Comparison of ENCODE assay signal across 9 cellular contexts in genomic region chr2:169141713-169142352, GRCh38.
DNase-seq lines count a peak whose midpoint lies in the region; ATAC-seq, FAIRE-seq and TF ChIP-seq lines count a peak whose summit lies in the region.
"Had no signal": no experiment of that assay in that cellular context is flagged by ENCODE, and none has a peak within 500 bp of the region (broad histone marks: within the 10 kb centered on the region; RNA-seq: fewer than 3 reads in every experiment).

No MANE protein-coding gene starts in this region.

- no peak overlapping the region for H3K27ac Mint-ChIP-seq in immature natural killer cell
- H3K27ac Mint-ChIP-seq: activated naive CD8-positive, alpha-beta T cell had no signal

- in situ Hi-C loops in GM12878 (cut with MboI), result no loop called here

- peak; percentile 58 for TF ChIP-seq RAD21 in GM12878 (IDR thresholded peaks at IDR 0.05; ENCODE audit: insufficient read depth, low read depth, low read length)

- no peaks in the 10 kb centered on the region for H3K4me1 Mint-ChIP-seq in immature natural killer cell

- H3K9me3 ChIP-seq in MG63, result no peaks in the 10 kb centered on the region
- no peaks in the 10 kb centered on the region for H3K9me3 ChIP-seq in GM12878 (replicated peaks; ENCODE audit: control insufficient read depth, insufficient read depth, low read length)

- no peaks in the 10 kb centered on the region for H3K4me1 ChIP-seq in GM12878 (ENCODE audit: control insufficient read depth, insufficient read depth, low read length)

- no peak overlapping the region for H3K27ac ChIP-seq in GM12878 (ENCODE audit: control insufficient read depth, insufficient read depth)

- peak; percentile 97 for FAIRE-seq in GM12878 (lab: Jason Lieb, UNC)

- no peak for TF ChIP-seq EP300 in GM12878 (IDR thresholded peaks at IDR 0.05; ENCODE audit: borderline replicate concordance in 1 of 2, control insufficient read depth in 1 of 2, low read depth in 2 of 2, low read length in 2 of 2)

- TF ChIP-seq CTCF in GM12878 (IDR thresholded peaks at IDR 0.05 in 2 of 3, conservative IDR thresholded peaks at IDR 0.05 in 1 of 3; ENCODE audit: control insufficient read depth in 2 of 3, extremely low read depth in 1 of 3, insufficient read depth in 1 of 3, low read depth in 3 of 3, low read length in 3 of 3), result peak; percentile 85 to 94 (median 86)

- no peak for TF ChIP-seq POLR2A in GM12878 (IDR thresholded peaks at IDR 0.05; ENCODE audit: low read depth, low read length)

- SMC1A ChIA-PET in GM12878 (lab: Charles Lee; ENCODE audit: uncharacterized antibody, unreplicated experiment), result interaction anchor here (0.5 to 2.0 kb wide), 13 partner anchors 8 to 776 kb away, joined by 3 to 6 read pairs (median 4); no protein-coding TSS in a partner anchor

- no peak overlapping the region for H2AFZ ChIP-seq in GM12878 (ENCODE audit: control insufficient read depth, low read depth, low read length)

- no peaks in the 10 kb centered on the region for H3K79me2 ChIP-seq in GM12878 (ENCODE audit: control insufficient read depth, insufficient read depth, low read length)

- DNase-seq in COLO829 (ENCODE audit: low spot score) (peak; percentile 50), MG63 (peak; percentile 45), T-helper 9 cell (peak; percentile 61), GM12878 (ENCODE audit: low read depth, low spot score) (peak; percentile 7), immature natural killer cell (peak; percentile 36 to 50 (median 48)), GF-D8 (lab: John Stamatoyannopoulos, UW) (no peak)
- peak; percentile 52 for DNase-seq in stimulated activated CD4-positive, alpha-beta T cell treated with anti-CD3 and anti-CD28 coated beads, Interleukin-1b, Interleukin-23, amount 100 ng/mL, for 48 hours

- no peaks in the 10 kb centered on the region for H4K20me1 ChIP-seq in GM12878 (ENCODE audit: control insufficient read depth, insufficient read depth)

- no peak overlapping the region for H3K4me2 ChIP-seq in GM12878 (ENCODE audit: control insufficient read depth, insufficient read depth)

- no peaks in the 10 kb centered on the region for H3K36me3 ChIP-seq in MG63
- no peaks in the 10 kb centered on the region for H3K36me3 ChIP-seq in GM12878 (ENCODE audit: control insufficient read depth in 2 of 2, insufficient read depth in 2 of 2, low read length in 1 of 2)

- peaks cover 0 to 2% (median 2%) of the 10 kb centered on the region in 3 donors for H3K27me3 Mint-ChIP-seq in immature natural killer cell (ENCODE audit: low read depth in 3 of 3)
- H3K27me3 Mint-ChIP-seq: activated naive CD8-positive, alpha-beta T cell had no signal

- CTCF ChIA-PET in GM12878 (lab: Yijun Ruan, JAX), result interaction anchor here (0.6 to 7.5 kb wide), 21 partner anchors 9 to 252 kb away, joined by 3 to 105 read pairs (median 4); no protein-coding TSS in a partner anchor

- H3K9me3 Mint-ChIP-seq in immature natural killer cell, result no peaks in the 10 kb centered on the region

- intact Hi-C loops in GM12878 (cut with micrococcal nuclease; ENCODE audit: unreplicated experiment), result loop anchor here (2.0 to 10.0 kb wide), 2 partner anchors 181 to 253 kb away; no protein-coding TSS in a partner anchor

- no peak overlapping the region for H3K4me3 ChIP-seq in MG63
- H3K4me3 ChIP-seq in GM12878, result no peak overlapping the region

- RAD21 ChIA-PET in GM12878 (lab: Charles Lee; ENCODE audit: unreplicated experiment), result interaction anchor here (0.7 to 2.6 kb wide), 6 partner anchors 10 to 179 kb away, joined by 3 to 11 read pairs (median 3); no protein-coding TSS in a partner anchor

- ATAC-seq in GM21390 (IDR thresholded peaks at IDR 0.05; ENCODE audit: unreplicated experiment) (peak; percentile 74), GM12878 (peak; percentile 86)

- no TSS peak for BruUV-seq in GM12878 (replicated peaks; lab: Mats Ljungman, UMichigan)

- H3K27me3 ChIP-seq in MG63 (no peaks in the 10 kb centered on the region), GM12878 (replicated peaks in 1 of 2; ENCODE audit: control insufficient read depth in 2 of 2, insufficient read depth in 2 of 2, low read length in 1 of 2) (no peaks in the 10 kb centered on the region)

- H3K36me3 Mint-ChIP-seq in immature natural killer cell, result no peaks in the 10 kb centered on the region
- H3K36me3 Mint-ChIP-seq: activated naive CD8-positive, alpha-beta T cell had no signal

- H3K9ac ChIP-seq in GM12878 (ENCODE audit: control insufficient read depth, insufficient read depth, low read length), result no peak overlapping the region

- WGBS in GM12878 (ENCODE audit: insufficient coverage, insufficient replicate concordance, low lambda C conversion rate, missing lambda C conversion rate), result 0% methylated on average over 10 of the region's 10 CpGs

- H3K4me3 Mint-ChIP-seq in immature natural killer cell, result no peak overlapping the region
- H3K4me3 Mint-ChIP-seq: activated naive CD8-positive, alpha-beta T cell had no signal

- POLR2A ChIA-PET in GM12878 (lab: Charles Lee), result no interaction called here

TF ChIP-seq in GM12878, 131 proteins besides CTCF, POLR2A, EP300 and RAD21:
- peak; percentile 53; the same call in 1 of the 2 replicates for TF ChIP-seq RUNX3 (IDR thresholded peaks at IDR 0.05; ENCODE audit: low read length)
- TF ChIP-seq ASH2L (IDR thresholded peaks at IDR 0.05; ENCODE audit: borderline replicate concordance, low read depth), result no peak
- no peak for TF ChIP-seq E2F8 (IDR thresholded peaks at IDR 0.05; ENCODE audit: low read depth, partially characterized antibody)
- peak; percentile 68 for TF ChIP-seq SMC3 (IDR thresholded peaks at IDR 0.05; ENCODE audit: borderline replicate concordance, low read length)
- TF ChIP-seq YY1 (IDR thresholded peaks at IDR 0.05; ENCODE audit: low read depth, low read length), result peak; percentile 18; the same call in 1 of the 2 replicates
- TF ChIP-seq IRF4 (IDR thresholded peaks at IDR 0.05; ENCODE audit: low read depth, low read length), result 0 out of 2 replicates have a peak, but pooled peaks have one; percentile 10
